23 cellular contexts compared by ENCODE assay signal in genomic region chr16:31430380-31431052, GRCh38. TPM values are rescaled to one million over a fixed set of nuclear protein-coding genes. Genes with fewer than 3 reads are reported as not detected.
A peak's percentile ranks its signal among the peaks of the same experiment; 100 is the strongest.
DNase-seq lines count a peak whose midpoint lies in the region; ATAC-seq, FAIRE-seq and TF ChIP-seq lines count a peak whose summit lies in the region.
"Had no signal": no experiment of that assay in that cellular context is flagged by ENCODE, and none has a peak within 500 bp of the region (broad histone marks: within the 10 kb centered on the region; RNA-seq: fewer than 3 reads in every experiment).

No MANE protein-coding gene starts in this region.

- no peaks in the 10 kb centered on the region for H3K27me3 ChIP-seq in heart left ventricle
- H3K27me3 ChIP-seq: adrenal gland, Peyer's patch, tibial nerve had no signal

- ATAC-seq in heart left ventricle (no peak), left cardiac atrium (no peak), WTC11 (peak; percentile 22; the same call in 1 of the 2 replicates)
- ATAC-seq in stimulated activated naive CD8-positive, alpha-beta T cell treated with anti-CD3 and anti-CD28 coated beads, Interleukin-15, amount 100 ng/mL, for 72 hours, result peak; percentile 64
- ATAC-seq: K562; naive thymus-derived CD8-positive, alpha-beta T cell had no signal

- H3K9me3 ChIP-seq in heart left ventricle (no peaks in the 10 kb centered on the region), kidney (ENCODE audit: control insufficient read depth in 1 of 2, low read length in 2 of 2) (no peaks in the 10 kb centered on the region)
- H3K9me3 ChIP-seq: adrenal gland, Peyer's patch, SK-N-SH, tibial nerve had no signal

- 0 out of 2 replicates have a peak, but pooled peaks cover 2% of the 10 kb centered on the region for H3K4me1 Mint-ChIP-seq in WTC11
- peaks cover 33% of the 10 kb centered on the region for H3K4me1 Mint-ChIP-seq in stimulated activated naive CD8-positive, alpha-beta T cell treated with anti-CD3 and anti-CD28 coated beads, Interleukin-15, amount 100 ng/mL, for 72 hours

- POLR2A ChIA-PET in WTC11 (lab: Charles Lee), result no interaction called here

- TF ChIP-seq POLR2A in heart left ventricle (IDR thresholded peaks at IDR 0.05), result no peak

- H3K4me1 ChIP-seq in heart left ventricle (peaks cover 0 to 52% (median 13%) of the 10 kb centered on the region in 12 donors), kidney (ENCODE audit: control insufficient read depth in 1 of 2, insufficient read depth in 1 of 2, low read depth in 1 of 2, low read length in 2 of 2) (peaks cover 0 to 2% of the 10 kb centered on the region in 2 donors)

- peaks cover 39% of the 10 kb centered on the region for H3K27me3 Mint-ChIP-seq in WTC11 (ENCODE audit: low read depth)
- peaks cover 11% of the 10 kb centered on the region for H3K27me3 Mint-ChIP-seq in stimulated activated naive CD8-positive, alpha-beta T cell treated with anti-CD3 and anti-CD28 coated beads, Interleukin-15, amount 100 ng/mL, for 72 hours

- H3K4me3 Mint-ChIP-seq in WTC11, result no peak overlapping the region
- H3K4me3 Mint-ChIP-seq in stimulated activated naive CD8-positive, alpha-beta T cell treated with anti-CD3 and anti-CD28 coated beads, Interleukin-15, amount 100 ng/mL, for 72 hours, result no peak overlapping the region
- H3K4me3 Mint-ChIP-seq: CD4-positive, CD25-positive, alpha-beta regulatory T cell; naive thymus-derived CD8-positive, alpha-beta T cell; T-helper 2 cell treated with Interferon-gamma antibody and Interleukin-4, amounts not matched to agents 5 μg/mL and 100 μg/mL, for 36 hours had no signal

- H3K9ac ChIP-seq in kidney (ENCODE audit: low read length in 2 of 2), result no peak overlapping the region
- H3K9ac ChIP-seq: SK-N-SH had no signal

- H3K27ac Mint-ChIP-seq in WTC11, result no peak overlapping the region
- no peak overlapping the region for H3K27ac Mint-ChIP-seq in stimulated activated naive CD8-positive, alpha-beta T cell treated with anti-CD3 and anti-CD28 coated beads, Interleukin-15, amount 100 ng/mL, for 72 hours
- H3K27ac Mint-ChIP-seq: T-helper 2 cell treated with Interferon-gamma antibody and Interleukin-4, amounts not matched to agents 5 μg/mL and 100 μg/mL, for 36 hours had no signal

- no peaks in the 10 kb centered on the region for H3K9me3 Mint-ChIP-seq in WTC11
- H3K9me3 Mint-ChIP-seq in stimulated activated naive CD8-positive, alpha-beta T cell treated with anti-CD3 and anti-CD28 coated beads, Interleukin-15, amount 100 ng/mL, for 72 hours, result no peaks in the 10 kb centered on the region
- H3K9me3 Mint-ChIP-seq: naive thymus-derived CD8-positive, alpha-beta T cell; T-helper 2 cell treated with Interferon-gamma antibody and Interleukin-4, amounts not matched to agents 5 μg/mL and 100 μg/mL, for 36 hours had no signal

- TF ChIP-seq CTCF in heart left ventricle (IDR thresholded peaks at IDR 0.05) (no peak), WTC11 (IDR thresholded peaks at IDR 0.05) (no peak), kidney (IDR thresholded peaks at IDR 0.05; ENCODE audit: borderline replicate concordance, extremely low read depth, insufficient read depth) (no peak)

- 46 to 53% (median 50%) methylated on average over 5 of the region's 5 CpGs for WGBS in heart left ventricle, 4 donors

- no peaks in the 10 kb centered on the region; the same call in 1 of the 2 replicates for H3K36me3 Mint-ChIP-seq in WTC11
- H3K36me3 Mint-ChIP-seq: CD4-positive, CD25-positive, alpha-beta regulatory T cell; naive thymus-derived CD8-positive, alpha-beta T cell had no signal

- H3K27ac ChIP-seq in heart left ventricle, result peak overlapping the region; percentile 86 to 100 (median 95)
- no peak overlapping the region for H3K27ac ChIP-seq in kidney (ENCODE audit: low read depth in 2 of 2, low read length in 2 of 2)
- H3K27ac ChIP-seq: adrenal gland, Peyer's patch, tibial nerve, WERI-Rb-1 had no signal

- CTCF ChIA-PET in WTC11 (lab: Charles Lee), result interaction anchor here (0.7 to 2.3 kb wide), 8 partner anchors 12 to 446 kb away, joined by 3 to 7 read pairs (median 3); partner anchors contain the start of genes HSD3B7 and ZNF843

- no peak for FAIRE-seq in kidney (lab: Jason Lieb, UNC)
- FAIRE-seq: GM12891, K562, keratinocyte had no signal

- H3K4me3 ChIP-seq in heart left ventricle (no peak overlapping the region), kidney (ENCODE audit: low read length in 2 of 2) (no peak overlapping the region)
- H3K4me3 ChIP-seq: adrenal gland, K562, Peyer's patch, tibial nerve had no signal

- peaks cover 0 to 8% (median 0%) of the 10 kb centered on the region in 9 donors for H3K36me3 ChIP-seq in heart left ventricle
- H3K36me3 ChIP-seq in kidney (ENCODE audit: control insufficient read depth in 1 of 2, insufficient read depth in 2 of 2, low read length in 2 of 2), result no peaks in the 10 kb centered on the region
- H3K36me3 ChIP-seq: adrenal gland, Peyer's patch, WERI-Rb-1 had no signal

- DNase-seq in heart left ventricle, result no peak
- DNase-seq in left cardiac atrium, result no peak
- no peak for DNase-seq in WTC11 (ENCODE audit: low spot score)
- peak; percentile 30 for DNase-seq in kidney
- DNase-seq in stimulated activated naive CD8-positive, alpha-beta T cell treated with anti-CD3 and anti-CD28 coated beads, Interleukin-15, amount 100 ng/mL, for 72 hours, result no peak
- DNase-seq in NCI-H128 (lab: John Stamatoyannopoulos, UW; ENCODE audit: unreplicated experiment), result no peak
- no peak for DNase-seq in cerebellar cortex (ENCODE audit: low spot score)
- DNase-seq: adrenal gland; CD4-positive, CD25-positive, alpha-beta regulatory T cell; hippocampal formation; naive thymus-derived CD8-positive, alpha-beta T cell; NCI-H2081; Peyer's patch; SK-N-SH; stimulated activated CD4-positive, alpha-beta T cell treated with anti-CD3 and anti-CD28 coated beads, Interleukin-1b, Interleukin-23, amount 100 ng/mL, for 48 hours; stimulated activated naive CD4-positive, alpha-beta T cell treated with Interleukin-2 at 50 U/mL for 16 hours; WERI-Rb-1 had no signal

- intact Hi-C loops in heart left ventricle (cut with DNase I), result no loop called here
- intact Hi-C loops in left cardiac atrium (cut with DNase I), result no loop called here
- intact Hi-C loops in kidney (cut with DNase I), result no loop called here

TF ChIP-seq in WTC11, 78 proteins besides CTCF, POLR2A, EP300 and RAD21 (continues in another document):
- TF ChIP-seq ZNF423 (CRISPR knock-in tag; IDR thresholded peaks at IDR 0.05) (no peak), ATF3 (CRISPR knock-in tag; conservative IDR thresholded peaks at IDR 0.05) (no peak), E2F4 (CRISPR knock-in tag; IDR thresholded peaks at IDR 0.05; ENCODE audit: borderline replicate concordance, low read depth) (no peak), ZSCAN18 (CRISPR knock-in tag; IDR thresholded peaks at IDR 0.05) (no peak)

RNA-seq across cellular contexts. Expression of gene COX6A2, which starts 2.4 kb away (rescaled TPM):
- total RNA-seq in heart left ventricle, result 1,000 to 10,000 TPM in 7 of 9 donors, 100 to 1,000 TPM in 2; 393 to 1,682 (median 1,115) TPM
- over 10,000 TPM in 1 of 2 donors, 1,000 to 10,000 TPM in 1; 1,628 to 10,029 TPM for polyA plus RNA-seq in heart left ventricle
- total RNA-seq in left cardiac atrium, result 100 to 1,000 TPM; 743 to 769 TPM
- total RNA-seq in WTC11 (2021), result 0.48 to 1.0 TPM in 2 of 3 replicates, not detected in the other
- not detected for total RNA-seq in kidney
- polyA plus RNA-seq in kidney (ENCODE audit: insufficient read depth, low read depth, low replicate concordance), result 5.5 TPM
- total RNA-seq: adrenal gland; CD4-positive, CD25-positive, alpha-beta regulatory T cell; dermis microvascular lymphatic vessel endothelial cell; K562; naive thymus-derived CD8-positive, alpha-beta T cell; Peyer's patch; tibial nerve had no signal
- polyA plus RNA-seq: CD4-positive, CD25-positive, alpha-beta regulatory T cell; K562; keratinocyte; naive thymus-derived CD8-positive, alpha-beta T cell; SK-N-SH had no signal

RNA-seq across cellular contexts. Expression of gene ZNF843, which starts 12.1 kb away (rescaled TPM):
- total RNA-seq in heart left ventricle (1 to 10 TPM; 1.0 to 4.7 (median 2.5) TPM), left cardiac atrium (1 to 10 TPM; 2.3 to 3.0 TPM), WTC11 (2021) (0.48 to 0.71 TPM (median 0.50 TPM) in 3 replicates), kidney (1.4 TPM)
- polyA plus RNA-seq in heart left ventricle (1 to 10 TPM in 1 of 2 donors, under 1 TPM in 1; 0.43 to 1.2 TPM), kidney (ENCODE audit: insufficient read depth, low read depth, low replicate concordance) (0.67 TPM)
- total RNA-seq: K562 had no signal

RNA-seq across cellular contexts. Expression of gene ARMC5, which starts 28.8 kb away (rescaled TPM):
- 1 to 10 TPM; 4.1 to 9.2 (median 6.5) TPM for total RNA-seq in heart left ventricle
- 1 to 10 TPM; 6.6 to 8.2 TPM for polyA plus RNA-seq in heart left ventricle
- 1 to 10 TPM; 7.0 to 8.9 TPM for total RNA-seq in left cardiac atrium
- total RNA-seq in WTC11 (2021), result 11.3 to 13.2 TPM (median 13.0 TPM) in 3 replicates
- 9.6 TPM for total RNA-seq in kidney
- 10.9 TPM for polyA plus RNA-seq in kidney (ENCODE audit: insufficient read depth, low read depth, low replicate concordance)

RNA-seq across cellular contexts. Expression of gene ITGAD, which starts 37.4 kb away (rescaled TPM):
- total RNA-seq in heart left ventricle (under 1 TPM in 2 of 9 donors, not detected in 7; 0.41 to 0.80 TPM), left cardiac atrium (under 1 TPM in 1 of 2 donors, not detected in 1; 0.24 TPM), WTC11 (2021) (not detected in 3 replicates), kidney (0.13 TPM)
- polyA plus RNA-seq in heart left ventricle (not detected), kidney (ENCODE audit: insufficient read depth, low read depth, low replicate concordance) (not detected)
- total RNA-seq: CD4-positive, CD25-positive, alpha-beta regulatory T cell; dermis microvascular lymphatic vessel endothelial cell; K562; naive thymus-derived CD8-positive, alpha-beta T cell had no signal
- polyA plus RNA-seq: CD4-positive, CD25-positive, alpha-beta regulatory T cell; K562; keratinocyte; SK-N-SH had no signal

RNA-seq across cellular contexts. Expression of gene TGFB1I1, which starts 41.4 kb away (rescaled TPM):
- total RNA-seq in heart left ventricle, result 10 to 100 TPM; 12.9 to 37.7 (median 19.5) TPM
- polyA plus RNA-seq in heart left ventricle, result 10 to 100 TPM; 14.1 to 29.5 TPM
- 10 to 100 TPM; 33.2 to 57.9 TPM for total RNA-seq in left cardiac atrium
- 4.3 to 5.3 TPM (median 4.6 TPM) in 3 replicates for total RNA-seq in WTC11 (2021)
- total RNA-seq in kidney, result 54.4 TPM
- 27.5 TPM for polyA plus RNA-seq in kidney (ENCODE audit: insufficient read depth, low read depth, low replicate concordance)

Comparison
In these comparisons a context has a peak if more than half of its experiments do, and no peak if none do; other contexts are left out.
1. ATAC-seq: peak in WTC11 (single experiment) and stimulated activated naive CD8-positive, alpha-beta T cell treated with anti-CD3 and anti-CD28 coated beads, Interleukin-15, amount 100 ng/mL, for 72 hours (single experiment); none in heart left ventricle (0 of 4) and left cardiac atrium (0 of 2).
2. H3K27ac ChIP-seq: peak in heart left ventricle (12 of 12); none in kidney (0 of 2).
3. RNA of gene COX6A2, which starts 2.4 kb away (total RNA-seq): 393 to 1,682 TPM in heart left ventricle and 743 to 769 TPM in left cardiac atrium; not detected in kidney (single experiment) and 0.48 to 1.0 TPM in WTC11; every median in the first group is over 100 times any median in the second.